ENCODE assay signal across 1 cellular context in the genomic region with DNA sequence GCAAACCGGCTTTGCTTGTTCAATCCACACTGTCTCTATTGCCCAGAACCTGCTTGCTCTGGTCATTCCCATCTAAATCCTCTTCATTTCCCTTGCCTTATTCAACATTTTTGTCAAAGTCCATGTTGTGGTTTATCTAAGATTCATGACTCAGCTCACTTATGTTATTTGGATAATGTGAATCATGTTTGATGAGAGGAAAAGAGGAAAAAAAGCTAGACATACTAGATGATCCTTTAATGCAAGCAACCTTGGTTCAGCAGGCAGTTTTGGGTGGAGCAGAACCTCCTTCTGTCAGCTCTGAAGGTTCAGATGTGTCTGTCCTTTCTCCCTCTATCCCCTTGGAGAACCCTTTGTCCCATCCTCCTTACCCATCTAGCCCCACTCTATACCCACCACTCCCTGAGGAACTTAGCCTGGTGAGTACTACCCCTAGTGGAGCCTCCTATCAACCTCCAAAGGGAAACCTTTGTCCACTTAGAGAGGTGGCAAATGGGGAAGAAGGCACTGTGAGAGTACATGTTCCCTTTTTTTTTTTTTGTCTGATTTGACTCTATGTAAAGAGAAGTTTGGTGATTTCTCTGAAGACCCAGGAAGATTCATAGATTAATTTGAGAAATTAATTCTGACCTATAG.
TF ChIP-seq lines count a peak whose summit lies in the region.

No MANE protein-coding gene starts in this region.

TF ChIP-seq in A549, 52 proteins besides CTCF, POLR2A, EP300 and RAD21 (continued from another document):
- peak; percentile 75 for TF ChIP-seq MAFK (IDR thresholded peaks at IDR 0.05; ENCODE audit: partially characterized antibody)
TF ChIP-seq in A549: peak in this region for 3.
